In the genomic region with DNA sequence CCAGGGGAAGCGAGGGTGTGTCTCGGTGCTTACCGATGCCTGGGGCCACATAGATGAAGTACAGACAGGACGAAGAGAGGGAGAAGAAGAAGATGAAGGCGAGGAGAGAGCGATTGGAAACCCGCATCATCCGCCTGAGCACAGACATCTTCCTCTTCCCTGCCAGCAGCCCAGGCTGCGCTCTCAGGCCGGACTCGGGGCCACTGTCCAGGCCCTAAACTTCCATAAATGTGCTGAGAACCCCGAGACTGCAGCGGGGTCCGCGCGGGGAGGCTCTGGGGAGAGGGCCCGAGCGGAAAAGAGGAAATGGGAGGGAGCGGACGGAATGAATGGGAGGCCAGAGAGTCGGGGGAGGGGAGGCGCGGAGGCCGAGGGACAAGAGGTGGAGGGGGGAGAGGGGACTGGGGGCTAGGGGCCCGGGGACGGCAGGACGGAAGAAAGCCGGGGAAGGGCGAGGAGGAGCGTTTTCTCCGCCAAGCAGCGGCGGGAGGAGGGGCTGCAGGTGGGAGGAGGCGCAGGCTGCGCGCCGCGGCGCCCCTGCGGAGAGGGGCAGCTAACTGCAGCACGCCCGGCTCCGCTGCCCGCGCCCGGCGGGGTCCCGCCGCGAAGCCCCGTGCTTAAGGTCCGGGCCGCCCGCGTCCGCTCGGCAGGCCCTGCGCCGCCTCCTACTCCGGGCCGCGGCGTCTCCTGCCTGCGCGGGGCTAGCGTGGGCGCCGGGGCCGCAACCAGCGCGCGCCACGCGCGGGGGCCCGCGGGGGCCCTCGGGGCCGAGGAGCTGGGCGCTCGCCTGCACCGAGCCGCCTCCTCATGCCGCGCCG, we compare ENCODE assay signal across 8 cellular contexts. TPM values are rescaled to one million over a fixed set of nuclear protein-coding genes. Genes with fewer than 3 reads are reported as not detected.
A peak's percentile ranks its signal among the peaks of the same experiment; 100 is the strongest.
DNase-seq lines count a peak whose midpoint lies in the region; ATAC-seq and TF ChIP-seq lines count a peak whose summit lies in the region.

A gene with protein sequence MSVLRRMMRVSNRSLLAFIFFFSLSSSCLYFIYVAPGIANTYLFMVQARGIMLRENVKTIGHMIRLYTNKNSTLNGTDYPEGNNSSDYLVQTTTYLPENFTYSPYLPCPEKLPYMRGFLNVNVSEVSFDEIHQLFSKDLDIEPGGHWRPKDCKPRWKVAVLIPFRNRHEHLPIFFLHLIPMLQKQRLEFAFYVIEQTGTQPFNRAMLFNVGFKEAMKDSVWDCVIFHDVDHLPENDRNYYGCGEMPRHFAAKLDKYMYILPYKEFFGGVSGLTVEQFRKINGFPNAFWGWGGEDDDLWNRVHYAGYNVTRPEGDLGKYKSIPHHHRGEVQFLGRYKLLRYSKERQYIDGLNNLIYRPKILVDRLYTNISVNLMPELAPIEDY (minus strand): TSS at position 303 of the 818 bp plus-strand sequence. CDS start 155 bp downstream, at position 148.

- 1 to 2% methylated on average over 45 to 47 of the region's 86 CpGs for WGBS in upper lobe of left lung, 2 donors

- peaks cover 42% of the 10 kb centered on the region for H4K20me1 ChIP-seq in Loucy (ENCODE audit: insufficient read depth, low read length, poor library complexity, severe bottlenecking)

- ATAC-seq in activated B cell treated with CpG ODN at 0.5 μM for 24 hours (ENCODE audit: low read depth) (peak; percentile 38), upper lobe of left lung (ENCODE audit: low FRiP score in 2 of 2) (peak; percentile 31 to 42)

- H3K9me2 ChIP-seq in Loucy (replicated peaks; ENCODE audit: low read depth, low read length): no peaks in the 10 kb centered on the region

- no peak for TF ChIP-seq EP300 in upper lobe of left lung (IDR thresholded peaks at IDR 0.05)

- peak within 1 kb of the TSS; percentile 89 for H3K4me3 Mint-ChIP-seq in activated B cell treated with CpG ODN at 0.5 μM for 24 hours

- peak within 1 kb of the TSS; percentile 90 for H3K9ac ChIP-seq in Loucy (ENCODE audit: low read depth, low read length, poor library complexity, severe bottlenecking)

- peak within 1 kb of the TSS; percentile 62 for H3K27ac ChIP-seq in epithelial cell of prostate
- peak within 1 kb of the TSS; percentile 49 to 83 (median 67) for H3K27ac ChIP-seq in upper lobe of left lung

- peak within 1 kb of the TSS; percentile 86 for H3K4me3 ChIP-seq in H7 (ENCODE audit: insufficient read depth, low read depth, low read length)
- H3K4me3 ChIP-seq in Loucy (ENCODE audit: low read length, poor library complexity, severe bottlenecking): peak within 1 kb of the TSS; percentile 93
- peak within 1 kb of the TSS; percentile 58 to 85 (median 77) for H3K4me3 ChIP-seq in upper lobe of left lung

- H3K4me1 ChIP-seq in Loucy (ENCODE audit: insufficient read depth, low read length, poor library complexity, severe bottlenecking): peaks cover 83% of the 10 kb centered on the region
- peaks cover 10 to 22% (median 15%) of the 10 kb centered on the region in 4 donors for H3K4me1 ChIP-seq in upper lobe of left lung

- H3F3A ChIP-seq in Loucy (ENCODE audit: low read depth): peaks cover 37% of the 10 kb centered on the region; the same call in 1 of the 2 replicates

- H3K4me2 ChIP-seq in Loucy (ENCODE audit: low read depth, low read length, poor library complexity, severe bottlenecking): peak within 1 kb of the TSS; percentile 96

- intact Hi-C loops in activated B cell treated with CpG ODN at 0.5 μM for 24 hours (cut with micrococcal nuclease): loop anchor here (1.0 to 10.0 kb wide), 5 partner anchors 26 to 408 kb away; partner anchors contain the start of gene TRAPPC8

- H3K36me3 ChIP-seq in H7 (replicated peaks; ENCODE audit: control insufficient read depth, insufficient read depth, low read length) (no peaks in the 10 kb centered on the region), Loucy (ENCODE audit: insufficient read depth, low read length) (no peaks in the 10 kb centered on the region), upper lobe of left lung (no peaks in the 10 kb centered on the region)

- H3K36me3 Mint-ChIP-seq in activated B cell treated with CpG ODN at 0.5 μM for 24 hours (ENCODE audit: low read depth): peaks cover 3% of the 10 kb centered on the region

- H3K27me3 ChIP-seq in H7 (ENCODE audit: control insufficient read depth, insufficient read depth, low read length): no peaks in the 10 kb centered on the region
- no peaks in the 10 kb centered on the region for H3K27me3 ChIP-seq in Loucy (ENCODE audit: insufficient read depth, low read length, poor library complexity, severe bottlenecking)
- no peaks in the 10 kb centered on the region for H3K27me3 ChIP-seq in upper lobe of left lung

- H3K9me3 ChIP-seq in Loucy (ENCODE audit: insufficient read depth, low read depth, low read length) (no peaks in the 10 kb centered on the region), upper lobe of left lung (no peaks in the 10 kb centered on the region)

- POLR2A ChIA-PET in activated B cell treated with CpG ODN at 0.5 μM for 24 hours (lab: Charles Lee): no interaction called here

- peaks cover 66% of the 10 kb centered on the region for H3K79me2 ChIP-seq in Loucy (ENCODE audit: insufficient read depth, low read length)

- H3K27ac Mint-ChIP-seq in activated B cell treated with CpG ODN at 0.5 μM for 24 hours: no peak within 1 kb of the TSS

- no peaks in the 10 kb centered on the region for H3K9me3 Mint-ChIP-seq in activated B cell treated with CpG ODN at 0.5 μM for 24 hours

- H3K4me1 Mint-ChIP-seq in activated B cell treated with CpG ODN at 0.5 μM for 24 hours: peaks cover 17% of the 10 kb centered on the region

- DNase-seq in SHP77 (lab: John Stamatoyannopoulos, UW) (peak; percentile 17 to 43), SHP77 treated with DMSO at 0.1 percent for 48 hours (lab: John Stamatoyannopoulos, UW) (no peak), H7 (peak; percentile 90), activated B cell treated with CpG ODN at 0.5 μM for 24 hours (peak; percentile 18), epithelial cell of prostate (ENCODE audit: low read depth, low spot score) (no peak), mucosa of gallbladder (ENCODE audit: low spot score) (no peak), upper lobe of left lung (peak in 1 of 2 donors; percentile 88)

- TF ChIP-seq POLR2A in upper lobe of left lung (IDR thresholded peaks at IDR 0.05): no peak

- H2AFZ ChIP-seq in Loucy (ENCODE audit: low read length): peak within 1 kb of the TSS; percentile 69

- CTCF ChIA-PET in activated B cell treated with CpG ODN at 0.5 μM for 24 hours (lab: Charles Lee): interaction anchor here (0.6 to 1.0 kb wide), 4 partner anchors 20 to 128 kb away, joined by 3 read pairs; no protein-coding TSS in a partner anchor

- H3K27me3 Mint-ChIP-seq in activated B cell treated with CpG ODN at 0.5 μM for 24 hours: peaks cover 24% of the 10 kb centered on the region

- no peak for TF ChIP-seq CTCF in Loucy (conservative IDR thresholded peaks at IDR 0.05; ENCODE audit: low read length)
- no peak for TF ChIP-seq CTCF in activated B cell treated with CpG ODN at 0.5 μM for 24 hours (IDR thresholded peaks at IDR 0.05)
- TF ChIP-seq CTCF in upper lobe of left lung (IDR thresholded peaks at IDR 0.05): no peak

RNA-seq across cellular contexts. Expression of the gene that starts here (rescaled TPM):
- total RNA-seq in H7 (2014; rRNA removed; shearing (Covaris generic)): 15.3 and 25.4 TPM in 2 replicates
- total RNA-seq in activated B cell treated with CpG ODN at 0.5 μM for 24 hours (3.1 and 3.8 TPM in 2 replicates), mucosa of gallbladder (16.9 TPM), upper lobe of left lung (1 to 10 TPM in 4 of 6 donors, under 1 TPM in 1, not detected in 1; 0.55 to 3.4 (median 1.8) TPM)

Comparison
In these comparisons a context has a peak if more than half of its experiments do, and no peak if none do; other contexts are left out.
1. DNase-seq: peak in SHP77 (2 of 2), H7 (single experiment) and activated B cell treated with CpG ODN at 0.5 μM for 24 hours (single experiment); none in SHP77 treated with DMSO at 0.1 percent for 48 hours (single experiment), epithelial cell of prostate (single experiment) and mucosa of gallbladder (single experiment).
2. Peak in every context shown above with its lines, with median percentiles within 50 percentile points of each other: H3K4me3 ChIP-seq.